In genomic region chr2:171410624-171411023, GRCh38 we compare ENCODE assay signal across 25 cellular contexts. TPM values are rescaled to one million over a fixed set of nuclear protein-coding genes. Genes with fewer than 3 reads are reported as not detected.
DNase-seq lines count a peak whose midpoint lies in the region; ATAC-seq, FAIRE-seq and TF ChIP-seq lines count a peak whose summit lies in the region.
"Had no signal": no experiment of that assay in that cellular context is flagged by ENCODE, and none has a peak within 500 bp of the region (broad histone marks: within the 10 kb centered on the region; RNA-seq: fewer than 3 reads in every experiment).

No MANE protein-coding gene starts in this region.

- peak; percentile 54 for ATAC-seq in PC-3
- ATAC-seq in GM12878: no peak
- no peak for ATAC-seq in stimulated activated naive CD8-positive, alpha-beta T cell treated with anti-CD3 and anti-CD28 coated beads, Interleukin-15, amount 100 ng/mL, for 72 hours
- ATAC-seq: activated T-cell treated with anti-CD3 and anti-CD28 coated beads, Interleukin-2, amount 50 U/mL, for 4 hours; left lung; mucosa of descending colon; stimulated activated memory B cell treated with anti-CD40 and anti-IgM and Interleukin-4, amounts not matched to agents 10 μg/mL and 1 μg/mL and 100 μg/mL, for 72 hours had no signal

- SMC1A ChIA-PET in GM12878 (lab: Charles Lee; ENCODE audit: uncharacterized antibody, unreplicated experiment): interaction anchor here (0.8 to 8.3 kb wide), 21 partner anchors 11 to 358 kb away, joined by 3 to 273 read pairs (median 7); partner anchors contain the start of gene METTL8

- H3K9me2 ChIP-seq in PC-3 (replicated peaks; ENCODE audit: low read length): no peaks in the 10 kb centered on the region

- H3K9me3 ChIP-seq in PC-3 (ENCODE audit: low read length): no peaks in the 10 kb centered on the region
- H3K9me3 ChIP-seq in GM12878 (replicated peaks; ENCODE audit: control insufficient read depth, insufficient read depth, low read length): peaks cover 8% of the 10 kb centered on the region
- H3K9me3 ChIP-seq in CD8-positive, alpha-beta memory T cell (ENCODE audit: low read length): no peaks in the 10 kb centered on the region
- H3K9me3 ChIP-seq: left lung, mucosa of descending colon, tibial artery had no signal

- H3K36me3 Mint-ChIP-seq in CD8-positive, alpha-beta memory T cell: peaks cover 0 to 3% (median 0%) of the 10 kb centered on the region in 3 donors

- no peak for TF ChIP-seq EP300 in GM12878 (IDR thresholded peaks at IDR 0.05; ENCODE audit: borderline replicate concordance in 1 of 2, control insufficient read depth in 1 of 2, low read depth in 2 of 2, low read length in 2 of 2)

- H4K20me1 ChIP-seq in PC-3 (ENCODE audit: low read length) (no peaks in the 10 kb centered on the region), GM12878 (ENCODE audit: control insufficient read depth, insufficient read depth) (no peaks in the 10 kb centered on the region)

- H3K4me2 ChIP-seq in PC-3 (ENCODE audit: low read length) (peak overlapping the region; percentile 11; the same call in 1 of the 2 replicates), GM12878 (ENCODE audit: control insufficient read depth, insufficient read depth) (no peak overlapping the region)

- no peak overlapping the region for H3K4me3 ChIP-seq in PC-3 (ENCODE audit: low read length)
- H3K4me3 ChIP-seq in GM12878: no peak overlapping the region
- H3K4me3 ChIP-seq in CD8-positive, alpha-beta memory T cell (ENCODE audit: low read length): no peak overlapping the region
- H3K4me3 ChIP-seq: left lung, mucosa of descending colon, tibial artery had no signal

- no peak overlapping the region for H3K27ac ChIP-seq in PC-3 (ENCODE audit: low read length)
- peak overlapping the region; percentile 40; the same call in 1 of the 2 replicates for H3K27ac ChIP-seq in GM12878 (ENCODE audit: control insufficient read depth, insufficient read depth)
- no peak overlapping the region for H3K27ac ChIP-seq in CD8-positive, alpha-beta memory T cell (ENCODE audit: low read depth, low read length)
- H3K27ac ChIP-seq: left lung, tibial artery had no signal

- in situ Hi-C loops in GM12878 (cut with MboI): no loop called here

- H3K79me2 ChIP-seq in PC-3 (ENCODE audit: low read length) (peaks cover 60% of the 10 kb centered on the region), GM12878 (ENCODE audit: control insufficient read depth, insufficient read depth, low read length) (peaks cover 84% of the 10 kb centered on the region)

- no peak overlapping the region for H3K27ac Mint-ChIP-seq in stimulated activated naive CD8-positive, alpha-beta T cell treated with anti-CD3 and anti-CD28 coated beads, Interleukin-15, amount 100 ng/mL, for 72 hours
- H3K27ac Mint-ChIP-seq in CD8-positive, alpha-beta memory T cell: peak overlapping the region in 2 of 8 donors; percentile 48 to 68
- H3K27ac Mint-ChIP-seq: activated B cell treated with CpG ODN at 0.5 μM for 24 hours; activated CD4-positive, alpha-beta memory T cell treated with anti-CD3 and anti-CD28 coated beads, Interleukin-2, amount 10 ng/mL, durations not matched to agents 7 days and 5 days; activated naive CD8-positive, alpha-beta T cell treated with anti-CD3 and anti-CD28 coated beads, Interleukin-2, amount 10 ng/mL, durations not matched to agents 7 days and 5 days; CD4-positive, alpha-beta T cell; dendritic cell treated with granulocyte-macrophage colony-stimulating factor and Interleukin-4, amounts not matched to agents 40 ng/mL and 50 ng/mL, for 4 days; stimulated activated memory B cell treated with anti-CD40 and anti-IgM and Interleukin-4, amounts not matched to agents 10 μg/mL and 1 μg/mL and 100 μg/mL, for 72 hours; T-helper 1 cell treated with Interleukin-12 subunit alpha and Interleukin-12 subunit beta and Interleukin-4 antibody, amounts not matched to agents 30 μg/mL and 1 μg/mL, for 36 hours had no signal

- DNase-seq in EL: peak; percentile 20
- DNase-seq in PC-3: no peak
- DNase-seq in GM12878 (ENCODE audit: low read depth, low spot score): no peak
- peak; percentile 72 for DNase-seq in iris pigment epithelial cell (ENCODE audit: low read depth)
- no peak for DNase-seq in stimulated activated naive CD8-positive, alpha-beta T cell treated with anti-CD3 and anti-CD28 coated beads, Interleukin-15, amount 100 ng/mL, for 72 hours
- no peak for DNase-seq in DMS 273 (lab: John Stamatoyannopoulos, UW; ENCODE audit: unreplicated experiment)
- DNase-seq in CD8-positive, alpha-beta memory T cell: no peak
- DNase-seq in SK-N-DZ (ENCODE audit: low spot score): no peak
- DNase-seq: activated B cell treated with CpG ODN at 0.5 μM for 24 hours; activated CD4-positive, alpha-beta memory T cell treated with anti-CD3 and anti-CD28 coated beads, Interleukin-2, amount 10 ng/mL, durations not matched to agents 7 days and 5 days; activated naive CD8-positive, alpha-beta T cell treated with anti-CD3 and anti-CD28 coated beads, Interleukin-2, amount 10 ng/mL, durations not matched to agents 7 days and 5 days; activated T-cell treated with anti-CD3 and anti-CD28 coated beads, Interleukin-2, amount 50 U/mL, for 4 hours; CD4-positive, alpha-beta T cell; left lung; mucosa of descending colon; NCI-H1417; NCI-H2107; NCI-H524; retina; tibial artery had no signal

- H3F3A ChIP-seq in PC-3 (ENCODE audit: low read length, unreplicated experiment): no peaks in the 10 kb centered on the region

- H3K27me3 ChIP-seq in PC-3 (ENCODE audit: low read length): no peaks in the 10 kb centered on the region
- H3K27me3 ChIP-seq in GM12878 (replicated peaks in 1 of 2; ENCODE audit: control insufficient read depth in 2 of 2, insufficient read depth in 2 of 2, low read length in 1 of 2): no peaks in the 10 kb centered on the region
- H3K27me3 ChIP-seq in CD8-positive, alpha-beta memory T cell (ENCODE audit: insufficient read depth, low read length, poor library complexity, severe bottlenecking): no peaks in the 10 kb centered on the region
- H3K27me3 ChIP-seq: left lung, tibial artery had no signal

- no peaks in the 10 kb centered on the region for H3K9me3 Mint-ChIP-seq in stimulated activated naive CD8-positive, alpha-beta T cell treated with anti-CD3 and anti-CD28 coated beads, Interleukin-15, amount 100 ng/mL, for 72 hours
- no peaks in the 10 kb centered on the region for H3K9me3 Mint-ChIP-seq in CD8-positive, alpha-beta memory T cell
- H3K9me3 Mint-ChIP-seq: activated B cell treated with CpG ODN at 0.5 μM for 24 hours; activated CD4-positive, alpha-beta memory T cell treated with anti-CD3 and anti-CD28 coated beads, Interleukin-2, amount 10 ng/mL, durations not matched to agents 7 days and 5 days; CD4-positive, alpha-beta T cell; T-helper 1 cell treated with Interleukin-12 subunit alpha and Interleukin-12 subunit beta and Interleukin-4 antibody, amounts not matched to agents 30 μg/mL and 1 μg/mL, for 36 hours had no signal

- TF ChIP-seq CTCF in PC-3 (conservative IDR thresholded peaks at IDR 0.05; ENCODE audit: low read depth, low read length): no peak
- no peak for TF ChIP-seq CTCF in GM12878 (IDR thresholded peaks at IDR 0.05 in 2 of 3, conservative IDR thresholded peaks at IDR 0.05 in 1 of 3; ENCODE audit: control insufficient read depth in 2 of 3, extremely low read depth in 1 of 3, insufficient read depth in 1 of 3, low read depth in 3 of 3, low read length in 3 of 3)

- H3K9ac ChIP-seq in PC-3 (ENCODE audit: low read length) (no peak overlapping the region), GM12878 (ENCODE audit: control insufficient read depth, insufficient read depth, low read length) (no peak overlapping the region)

- no peaks in the 10 kb centered on the region for H3K27me3 Mint-ChIP-seq in stimulated activated naive CD8-positive, alpha-beta T cell treated with anti-CD3 and anti-CD28 coated beads, Interleukin-15, amount 100 ng/mL, for 72 hours
- no peaks in the 10 kb centered on the region for H3K27me3 Mint-ChIP-seq in CD8-positive, alpha-beta memory T cell
- H3K27me3 Mint-ChIP-seq: activated B cell treated with CpG ODN at 0.5 μM for 24 hours; activated CD4-positive, alpha-beta memory T cell treated with anti-CD3 and anti-CD28 coated beads, Interleukin-2, amount 10 ng/mL, durations not matched to agents 7 days and 5 days; activated naive CD8-positive, alpha-beta T cell treated with anti-CD3 and anti-CD28 coated beads, Interleukin-2, amount 10 ng/mL, durations not matched to agents 7 days and 5 days; CD4-positive, alpha-beta T cell; dendritic cell treated with granulocyte-macrophage colony-stimulating factor and Interleukin-4, amounts not matched to agents 40 ng/mL and 50 ng/mL, for 4 days; stimulated activated memory B cell treated with anti-CD40 and anti-IgM and Interleukin-4, amounts not matched to agents 10 μg/mL and 1 μg/mL and 100 μg/mL, for 72 hours had no signal

- H3K4me1 Mint-ChIP-seq in stimulated activated naive CD8-positive, alpha-beta T cell treated with anti-CD3 and anti-CD28 coated beads, Interleukin-15, amount 100 ng/mL, for 72 hours: peaks cover 25% of the 10 kb centered on the region
- peaks cover 20 to 40% (median 38%) of the 10 kb centered on the region in 3 donors for H3K4me1 Mint-ChIP-seq in CD8-positive, alpha-beta memory T cell

- no peak for TF ChIP-seq RAD21 in GM12878 (IDR thresholded peaks at IDR 0.05; ENCODE audit: insufficient read depth, low read depth, low read length)

- no peak overlapping the region for H2AFZ ChIP-seq in PC-3 (ENCODE audit: low read length)
- H2AFZ ChIP-seq in GM12878 (ENCODE audit: control insufficient read depth, low read depth, low read length): no peak overlapping the region; the same call in 1 of the 2 replicates

- RAD21 ChIA-PET in GM12878 (lab: Charles Lee; ENCODE audit: unreplicated experiment): interaction anchor here (0.8 to 7.0 kb wide), 15 partner anchors 10 to 399 kb away, joined by 3 to 208 read pairs (median 5); no protein-coding TSS in a partner anchor

- intact Hi-C loops in PC-3 (cut with micrococcal nuclease) (no loop called here), GM12878 (cut with micrococcal nuclease; ENCODE audit: unreplicated experiment) (no loop called here)

- TF ChIP-seq POLR2A in GM12878 (IDR thresholded peaks at IDR 0.05; ENCODE audit: low read depth, low read length): no peak

- POLR2A ChIA-PET in PC-3 (lab: Charles Lee; ENCODE audit: unreplicated experiment) (interaction anchor here (0.6 kb wide), 1 partner anchor 236 kb away, joined by 3 read pairs; no protein-coding TSS in a partner anchor), GM12878 (lab: Charles Lee) (interaction anchor here (1.1 to 7.0 kb wide), 11 partner anchors 8 to 252 kb away, joined by 3 to 168 read pairs (median 5); no protein-coding TSS in a partner anchor)
- POLR2A ChIA-PET in CD8-positive, alpha-beta memory T cell (lab: Charles Lee): no interaction called here

- CTCF ChIA-PET in PC-3 (lab: Charles Lee): no interaction called here
- CTCF ChIA-PET in GM12878 (lab: Yijun Ruan, JAX): interaction anchor here (1.0 to 6.3 kb wide), 15 partner anchors 10 to 438 kb away, joined by 3 to 29 read pairs (median 5); partner anchors contain the start of genes DCAF17 and METTL8
- CTCF ChIA-PET in CD8-positive, alpha-beta memory T cell (lab: Charles Lee): interaction anchor here (1.2 to 2.2 kb wide), 2 partner anchors 324 to 482 kb away, joined by 4 to 9 read pairs; partner anchors contain the start of gene GORASP2

- H3K36me3 ChIP-seq in PC-3 (ENCODE audit: low read depth, low read length) (0 out of 2 replicates have a peak, but pooled peaks cover under 1% of the 10 kb centered on the region), GM12878 (ENCODE audit: control insufficient read depth in 2 of 2, insufficient read depth in 2 of 2, low read length in 1 of 2) (peaks cover 0 to 10% of the 10 kb centered on the region in 2 experiments; a peak in 3 of 4 replicates)
- no peaks in the 10 kb centered on the region for H3K36me3 ChIP-seq in CD8-positive, alpha-beta memory T cell (ENCODE audit: insufficient read depth, low read length)
- H3K36me3 ChIP-seq: left lung, tibial artery had no signal

- FAIRE-seq in GM12878 (lab: Jason Lieb, UNC): no peak
- FAIRE-seq: bronchial epithelial cell, GM18507 had no signal

- H3K4me3 Mint-ChIP-seq in stimulated activated naive CD8-positive, alpha-beta T cell treated with anti-CD3 and anti-CD28 coated beads, Interleukin-15, amount 100 ng/mL, for 72 hours: no peak overlapping the region
- no peak overlapping the region for H3K4me3 Mint-ChIP-seq in CD8-positive, alpha-beta memory T cell
- H3K4me3 Mint-ChIP-seq: activated B cell treated with CpG ODN at 0.5 μM for 24 hours; activated CD4-positive, alpha-beta memory T cell treated with anti-CD3 and anti-CD28 coated beads, Interleukin-2, amount 10 ng/mL, durations not matched to agents 7 days and 5 days; activated naive CD8-positive, alpha-beta T cell treated with anti-CD3 and anti-CD28 coated beads, Interleukin-2, amount 10 ng/mL, durations not matched to agents 7 days and 5 days; activated T-cell treated with anti-CD3 and anti-CD28 coated beads, Interleukin-2, amount 50 U/mL, for 4 hours; CD4-positive, alpha-beta T cell; dendritic cell treated with granulocyte-macrophage colony-stimulating factor and Interleukin-4, amounts not matched to agents 40 ng/mL and 50 ng/mL, for 4 days; stimulated activated memory B cell treated with anti-CD40 and anti-IgM and Interleukin-4, amounts not matched to agents 10 μg/mL and 1 μg/mL and 100 μg/mL, for 72 hours; T-helper 1 cell treated with Interleukin-12 subunit alpha and Interleukin-12 subunit beta and Interleukin-4 antibody, amounts not matched to agents 30 μg/mL and 1 μg/mL, for 36 hours had no signal

- BruUV-seq in PC-3 (replicated peaks; lab: Mats Ljungman, UMichigan) (no TSS peak), GM12878 (replicated peaks; lab: Mats Ljungman, UMichigan) (no TSS peak)

- H3K4me1 ChIP-seq in PC-3 (ENCODE audit: insufficient read depth, low read length): peaks cover 38% of the 10 kb centered on the region
- H3K4me1 ChIP-seq in GM12878 (ENCODE audit: control insufficient read depth, insufficient read depth, low read length): peaks cover 63% of the 10 kb centered on the region
- no peaks in the 10 kb centered on the region for H3K4me1 ChIP-seq in CD8-positive, alpha-beta memory T cell (ENCODE audit: insufficient read depth, low read length)
- H3K4me1 ChIP-seq: left lung had no signal

RNA-seq across cellular contexts. Expression of gene METTL8, which starts 23.2 kb away (rescaled TPM):
- total RNA-seq in PC-3 (2014; rRNA removed): 8.1 and 10.8 TPM in 2 replicates
- 116 and 122 TPM in 2 replicates for total RNA-seq in GM12878 (2013; cell fraction: nucleolus; rRNA removed)
- 31.3 and 35.7 TPM in 2 replicates for total RNA-seq in GM12878 (2014; rRNA removed)
- 52.6 and 53.2 TPM in 2 replicates for total RNA-seq in GM12878 (2014; rRNA removed; fragmentation: Illumina TruSeq; extraction: Trizol)
- total RNA-seq in GM12878 (2021): 49.3 and 49.8 TPM in 2 replicates
- polyA plus RNA-seq in GM12878 (2011; ENCODE audit: low read depth): 15.4 TPM
- polyA plus RNA-seq in GM12878 (2011; rRNA removed): 62.3 and 101 TPM in 2 replicates
- polyA plus RNA-seq in GM12878 (2011; cell fraction: cytosol; rRNA removed): 15.3 and 19.1 TPM in 2 replicates
- polyA plus RNA-seq in GM12878 (2011; cell fraction: nucleus; rRNA removed): 15.9 and 21.8 TPM in 2 replicates
- polyA plus RNA-seq in GM12878 (2012): 27.1 and 47.0 TPM in 2 replicates
- 56.2 and 65.7 TPM in 2 replicates for polyA plus RNA-seq in GM12878 (2014; fragmentation: Illumina TruSeq; extraction: Trizol)
- polyA plus RNA-seq in GM12878 (2014; fragmentation: Nextera tagmentation; extraction: Ambion mirVana): 10 to 100 TPM; 34.9 to 42.5 TPM
- 30.3 and 30.8 TPM in 2 replicates for polyA plus RNA-seq in GM12878 (2014; rRNA removed)
- polyA plus RNA-seq in GM12878 (2016; fragmentation: Nextera tagmentation; extraction: Ambion mirVana): 10 to 100 TPM; 94.4 to 96.3 TPM
- polyA minus RNA-seq in GM12878 (2011; rRNA and poly(A)+ RNA removed): 26.0 and 42.8 TPM in 2 replicates
- 14.0 and 21.0 TPM in 2 replicates for polyA minus RNA-seq in GM12878 (2011; cell fraction: cytosol; rRNA and poly(A)+ RNA removed)
- 15.1 and 26.8 TPM in 2 replicates for polyA minus RNA-seq in GM12878 (2011; cell fraction: nucleus; rRNA and poly(A)+ RNA removed)
- 10 to 100 TPM; 46.0 to 50.5 TPM for total RNA-seq in CD8-positive, alpha-beta memory T cell
- 16.6 TPM for polyA plus RNA-seq in CD8-positive, alpha-beta memory T cell
- polyA plus RNA-seq in SK-N-DZ (2014; cell fraction: cytosol; rRNA removed): 5.1 and 9.4 TPM in 2 replicates
- 6.1 and 7.4 TPM in 2 replicates for polyA plus RNA-seq in SK-N-DZ (2014; cell fraction: nucleus; rRNA removed)

RNA-seq across cellular contexts. Expression of gene DCAF17, which starts 23.4 kb away (rescaled TPM):
- total RNA-seq in PC-3 (2014; rRNA removed): 7.4 and 11.1 TPM in 2 replicates
- total RNA-seq in GM12878 (2013; cell fraction: nucleolus; rRNA removed): 94.6 and 99.0 TPM in 2 replicates
- 28.6 and 30.6 TPM in 2 replicates for total RNA-seq in GM12878 (2014; rRNA removed)
- 26.2 and 27.1 TPM in 2 replicates for total RNA-seq in GM12878 (2014; rRNA removed; fragmentation: Illumina TruSeq; extraction: Trizol)
- total RNA-seq in GM12878 (2021): 23.4 and 24.9 TPM in 2 replicates
- polyA plus RNA-seq in GM12878 (2011; ENCODE audit: low read depth): 6.5 TPM
- polyA plus RNA-seq in GM12878 (2011; rRNA removed): 32.9 and 43.0 TPM in 2 replicates
- 10.3 and 11.3 TPM in 2 replicates for polyA plus RNA-seq in GM12878 (2011; cell fraction: cytosol; rRNA removed)
- polyA plus RNA-seq in GM12878 (2011; cell fraction: nucleus; rRNA removed): 35.0 and 38.9 TPM in 2 replicates
- 11.2 and 13.9 TPM in 2 replicates for polyA plus RNA-seq in GM12878 (2012)
- polyA plus RNA-seq in GM12878 (2014; fragmentation: Illumina TruSeq; extraction: Trizol): 26.7 and 31.8 TPM in 2 replicates
- polyA plus RNA-seq in GM12878 (2014; fragmentation: Nextera tagmentation; extraction: Ambion mirVana): 1 to 10 TPM; 5.2 to 5.6 TPM
- 15.3 and 16.4 TPM in 2 replicates for polyA plus RNA-seq in GM12878 (2014; rRNA removed)
- 10 to 100 TPM; 20.1 to 21.9 TPM for polyA plus RNA-seq in GM12878 (2016; fragmentation: Nextera tagmentation; extraction: Ambion mirVana)
- 26.2 and 44.1 TPM in 2 replicates for polyA minus RNA-seq in GM12878 (2011; rRNA and poly(A)+ RNA removed)
- 13.6 and 16.9 TPM in 2 replicates for polyA minus RNA-seq in GM12878 (2011; cell fraction: cytosol; rRNA and poly(A)+ RNA removed)
- 21.5 and 34.2 TPM in 2 replicates for polyA minus RNA-seq in GM12878 (2011; cell fraction: nucleus; rRNA and poly(A)+ RNA removed)
- total RNA-seq in CD8-positive, alpha-beta memory T cell: 10 to 100 TPM; 19.3 to 19.8 TPM
- polyA plus RNA-seq in CD8-positive, alpha-beta memory T cell: 11.6 TPM
- 16.5 and 22.0 TPM in 2 replicates for polyA plus RNA-seq in SK-N-DZ (2014; cell fraction: cytosol; rRNA removed)
- polyA plus RNA-seq in SK-N-DZ (2014; cell fraction: nucleus; rRNA removed): 35.3 and 43.2 TPM in 2 replicates

Comparison
In these comparisons a context has a peak if more than half of its experiments do, and no peak if none do; other contexts are left out.
1. DNase-seq: peak in EL (single experiment) and iris pigment epithelial cell (single experiment); none in PC-3 (single experiment), GM12878 (single experiment), stimulated activated naive CD8-positive, alpha-beta T cell treated with anti-CD3 and anti-CD28 coated beads, Interleukin-15, amount 100 ng/mL, for 72 hours (0 of 2), DMS 273 (single experiment), CD8-positive, alpha-beta memory T cell (0 of 5) and SK-N-DZ (single experiment).